8 cellular contexts compared by ENCODE assay signal in the genomic region with DNA sequence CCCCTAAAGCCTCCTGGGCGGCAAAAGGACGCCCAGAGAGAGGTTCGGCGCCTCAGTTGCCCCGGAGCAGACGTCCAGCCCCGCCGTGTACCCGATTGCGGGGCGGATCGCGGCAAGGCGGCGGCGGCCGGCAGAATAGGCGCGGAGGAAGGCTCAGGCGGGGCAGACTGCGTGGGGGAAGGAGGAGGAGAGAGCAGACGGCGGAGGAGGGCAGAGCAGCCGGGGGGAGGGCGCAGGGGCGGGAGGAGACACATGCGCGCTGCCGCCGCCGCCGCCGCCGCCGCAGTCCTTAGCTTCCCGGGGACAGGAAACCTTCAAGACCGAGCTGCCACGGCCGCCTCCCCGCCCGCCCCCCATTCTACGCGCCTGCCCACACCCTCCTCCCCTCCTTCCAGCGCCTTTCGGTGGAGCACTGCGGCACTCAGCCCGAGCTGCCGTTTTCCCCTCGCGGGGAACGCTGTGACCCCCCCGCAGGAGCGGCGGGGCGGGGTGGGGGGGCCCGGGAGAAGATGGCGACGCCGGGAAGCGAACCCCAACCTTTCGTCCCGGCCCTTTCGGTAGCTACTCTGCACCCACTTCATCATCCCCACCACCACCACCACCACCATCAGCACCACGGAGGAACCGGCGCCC. TPM values are rescaled to one million over a fixed set of nuclear protein-coding genes. Genes with fewer than 3 reads are reported as not detected.
DNase-seq lines count a peak whose midpoint lies in the region; ATAC-seq and TF ChIP-seq lines count a peak whose summit lies in the region.

LRCH1 (plus strand) TSS at position 283 of the 633 bp plus-strand sequence; CDS start at position 510, 227 bp downstream.

- peak; percentile 97 for DNase-seq in A673 (ENCODE audit: low spot score)
- peak; percentile 72 to 83 for DNase-seq in NCI-H524 (lab: John Stamatoyannopoulos, UW)
- DNase-seq in activated CD4-positive, alpha-beta T cell treated with anti-CD3 and anti-CD28 coated beads for 24 hours (ENCODE audit: low read depth in 2 of 2), result peak; percentile 80 to 83
- DNase-seq in cerebellum (ENCODE audit: low spot score), result peak; percentile 94
- no peak for DNase-seq in kidney epithelial cell (ENCODE audit: low read depth)
- peak; percentile 76 to 84 for DNase-seq in stimulated activated CD4-positive, alpha-beta T cell treated with anti-CD3 and anti-CD28 coated beads, Interleukin-15, amount 100 ng/mL, for 48 hours (ENCODE audit: low read depth in 2 of 2)

- POLR2A ChIA-PET in A673 (lab: Charles Lee; ENCODE audit: low non-redundant PET), result interaction anchor here (0.5 to 0.7 kb wide), 2 partner anchors 137 to 223 kb away, joined by 4 to 6 read pairs; no protein-coding TSS in a partner anchor

- BruUV-seq in A673 (replicated peaks; lab: Mats Ljungman, UMichigan), result no TSS peak

- H3K9me3 ChIP-seq in A673 (ENCODE audit: low read depth, low read length, poor library complexity, severe bottlenecking), result no peaks in the 10 kb centered on the region

- no peak for TF ChIP-seq CTCF in A673 (conservative IDR thresholded peaks at IDR 0.05; ENCODE audit: low read depth, low read length)
- TF ChIP-seq CTCF in kidney epithelial cell (IDR thresholded peaks at IDR 0.05; ENCODE audit: insufficient read depth, low read length, poor library complexity, severe bottlenecking), result no peak

- peak within 1 kb of the TSS; percentile 94 for H3K27ac ChIP-seq in A673 (ENCODE audit: low read depth, low read length, poor library complexity, severe bottlenecking)

- in situ Hi-C loops in GM18951 (cut with MboI; ENCODE audit: low sequenced_read_pairs, unreplicated experiment), result loop anchor here (10.0 kb wide), 1 partner anchor 132 kb away; no protein-coding TSS in a partner anchor

- CTCF ChIA-PET in A673 (lab: Charles Lee), result no interaction called here

- peak; percentile 69 for TF ChIP-seq POLR2A in GM18951 (IDR thresholded peaks at IDR 0.05; ENCODE audit: extremely low read depth, insufficient read depth, insufficient read length)

- peaks cover 24% of the 10 kb centered on the region for H3K4me1 ChIP-seq in A673 (ENCODE audit: insufficient read depth, low read length, poor library complexity, severe bottlenecking)

- H3K36me3 ChIP-seq in A673 (ENCODE audit: insufficient read depth, low read length, poor library complexity, severe bottlenecking) (no peaks in the 10 kb centered on the region), kidney epithelial cell (ENCODE audit: control insufficient read depth, insufficient read depth, low read length) (no peaks in the 10 kb centered on the region)

- ATAC-seq in HG03175 (IDR thresholded peaks at IDR 0.05; ENCODE audit: unreplicated experiment), result peak; percentile 73

- H3K4me3 ChIP-seq in A673 (ENCODE audit: low read depth, low read length, poor library complexity, severe bottlenecking) (peak within 1 kb of the TSS; percentile 94), kidney epithelial cell (ENCODE audit: low read depth, low read length) (peak within 1 kb of the TSS; percentile 94)

- H3K27me3 ChIP-seq in A673 (replicated peaks; ENCODE audit: insufficient read depth, low read depth, low read length, poor library complexity) (no peaks in the 10 kb centered on the region), kidney epithelial cell (ENCODE audit: control insufficient read depth, insufficient read depth, low read length) (no peaks in the 10 kb centered on the region)

- intact Hi-C loops in A673 (cut with micrococcal nuclease; ENCODE audit: unreplicated experiment), result loop anchor here (1.0 to 5.0 kb wide), 2 partner anchors 69 to 115 kb away; no protein-coding TSS in a partner anchor

RNA-seq across cellular contexts. Expression of gene LRCH1, which starts in this region (rescaled TPM):
- total RNA-seq in A673 (2021) (25.3 and 26.9 TPM in 2 replicates), cerebellum (25.3 TPM), kidney epithelial cell (14.0 TPM in 2 replicates)
